21 cellular contexts compared by ENCODE assay signal in genomic region chr13:76552373-76552772, GRCh38.
"Had no signal": no experiment of that assay in that cellular context is flagged by ENCODE, and none has a peak within 500 bp of the region (broad histone marks: within the 10 kb centered on the region; RNA-seq: fewer than 3 reads in every experiment).

No MANE protein-coding gene starts in this region.

- H3K27ac ChIP-seq: hepatocyte, ovary, spleen, thyroid gland, vagina had no signal

- H3K36me3 ChIP-seq: ovary, spleen, thyroid gland, vagina had no signal

- DNase-seq: central memory CD4-positive, alpha-beta T cell; effector memory CD4-positive, alpha-beta T cell; foreskin melanocyte; head of caudate nucleus; kidney; mammary epithelial cell; naive thymus-derived CD8-positive, alpha-beta T cell; nephron progenitor cell; nucleus accumbens; ovary; right cardiac atrium; spleen; stimulated activated CD4-positive, alpha-beta T cell treated with anti-CD3 and anti-CD28 coated beads, Interleukin-4, amount 100 ng/mL, for 4 hours; stimulated activated naive B cell treated with anti-CD40 and anti-IgM and Interleukin-4, amounts not matched to agents 10 μg/mL and 1 μg/mL and 100 μg/mL, for 72 hours; stimulated activated naive CD8-positive, alpha-beta T cell treated with anti-CD3 and anti-CD28 coated beads, Interleukin-15, amount 100 ng/mL, for 72 hours; thyroid gland; trophoblast cell had no signal

- H3K79me2 ChIP-seq: hepatocyte had no signal

- ATAC-seq: left lobe of liver; naive thymus-derived CD8-positive, alpha-beta T cell; right cardiac atrium; stimulated activated naive B cell treated with anti-CD40 and anti-IgM and Interleukin-4, amounts not matched to agents 10 μg/mL and 1 μg/mL and 100 μg/mL, for 72 hours; stimulated activated naive CD8-positive, alpha-beta T cell treated with anti-CD3 and anti-CD28 coated beads, Interleukin-15, amount 100 ng/mL, for 72 hours had no signal

- H2AFZ ChIP-seq: hepatocyte had no signal

- H3K4me2 ChIP-seq: hepatocyte had no signal

- H3K4me1 ChIP-seq: spleen, thyroid gland, vagina had no signal

- H3K4me3 ChIP-seq: hepatocyte, ovary, skin epidermis, spleen, thyroid gland, vagina had no signal

- H3K9me3 ChIP-seq: ovary, spleen, thyroid gland, vagina had no signal

- H3K27me3 ChIP-seq: hepatocyte, ovary, spleen, thyroid gland, vagina had no signal
